16 cellular contexts compared by ENCODE assay signal in genomic region chr2:163767097-163767496, GRCh38. TPM values are rescaled to one million over a fixed set of nuclear protein-coding genes. Genes with fewer than 3 reads are reported as not detected.
DNase-seq lines count a peak whose midpoint lies in the region; ATAC-seq and TF ChIP-seq lines count a peak whose summit lies in the region.
"Had no signal": no experiment of that assay in that cellular context is flagged by ENCODE, and none has a peak within 500 bp of the region (broad histone marks: within the 10 kb centered on the region; RNA-seq: fewer than 3 reads in every experiment).

No MANE protein-coding gene starts in this region.

- no peak overlapping the region for H2BK5ac ChIP-seq in neuronal stem cell (ENCODE audit: low read length)

- TF ChIP-seq POLR2A in right lobe of liver (IDR thresholded peaks at IDR 0.05), result no peak

- no peak overlapping the region for H3K18ac ChIP-seq in neuronal stem cell (ENCODE audit: low read length)

- H3K9ac ChIP-seq in neuronal stem cell (ENCODE audit: low read depth, low read length, poor library complexity), result no peak overlapping the region

- no peaks in the 10 kb centered on the region for H3K27me3 ChIP-seq in right lobe of liver
- no peaks in the 10 kb centered on the region for H3K27me3 ChIP-seq in neuronal stem cell (ENCODE audit: control insufficient read depth in 3 of 3, insufficient read depth in 3 of 3, low read depth in 1 of 3, low read length in 3 of 3)
- no peaks in the 10 kb centered on the region for H3K27me3 ChIP-seq in tibial artery

- H4K8ac ChIP-seq in neuronal stem cell (ENCODE audit: low read depth, low read length), result no peak overlapping the region

- H2AFZ ChIP-seq in neuronal stem cell (ENCODE audit: low read length), result peak overlapping the region; percentile 19
- H2AFZ ChIP-seq: GM23338 had no signal

- H3K4me1 ChIP-seq in right lobe of liver, result no peaks in the 10 kb centered on the region
- no peaks in the 10 kb centered on the region for H3K4me1 ChIP-seq in neuronal stem cell (ENCODE audit: control insufficient read depth in 2 of 2, insufficient read depth in 1 of 2, low read depth in 1 of 2, low read length in 2 of 2)
- no peaks in the 10 kb centered on the region for H3K4me1 ChIP-seq in tibial artery
- H3K4me1 ChIP-seq: HAP-1 had no signal

- no peak overlapping the region for H3K4ac ChIP-seq in neuronal stem cell (ENCODE audit: low read length)

- H3K36me3 ChIP-seq in right lobe of liver (no peaks in the 10 kb centered on the region), neuronal stem cell (replicated peaks in 1 of 2; ENCODE audit: control insufficient read depth in 2 of 2, insufficient read depth in 2 of 2, low read length in 2 of 2) (no peaks in the 10 kb centered on the region), tibial artery (no peaks in the 10 kb centered on the region)
- H3K36me3 ChIP-seq: HAP-1 had no signal

- ATAC-seq in left lobe of liver (peak; percentile 67), right lobe of liver (peak; percentile 48 to 78 (median 62))
- ATAC-seq: GM23338 had no signal

- H4K91ac ChIP-seq in neuronal stem cell (ENCODE audit: low read depth, low read length, poor library complexity), result no peak overlapping the region

- 42% methylated on average over 4 of the region's 4 CpGs for WGBS in right lobe of liver (ENCODE audit: insufficient coverage, low coverage, low lambda C conversion rate, missing lambda C conversion rate)
- no CpG with 5 or more reads among the region's 4 CpGs for WGBS in neuronal stem cell (ENCODE audit: extremely low coverage in 2 of 2, insufficient read length in 2 of 2, insufficient replicate concordance in 1 of 2), 2 donors

- no peak overlapping the region for H2AK5ac ChIP-seq in neuronal stem cell (ENCODE audit: low read depth, low read length)

- no peak overlapping the region for H3K27ac ChIP-seq in right lobe of liver
- H3K27ac ChIP-seq in neuronal stem cell (replicated peaks; ENCODE audit: low read length), result no peak overlapping the region
- no peak overlapping the region for H3K27ac ChIP-seq in tibial artery

- H2BK15ac ChIP-seq in neuronal stem cell (ENCODE audit: low read length), result no peak overlapping the region

- H2BK120ac ChIP-seq in neuronal stem cell (ENCODE audit: low read depth, low read length), result no peak overlapping the region

- no peak overlapping the region for H3K4me3 ChIP-seq in right lobe of liver
- no peak overlapping the region for H3K4me3 ChIP-seq in neuronal stem cell (ENCODE audit: low read length in 2 of 2)
- no peak overlapping the region for H3K4me3 ChIP-seq in tibial artery
- H3K4me3 ChIP-seq: GM23338, HAP-1 had no signal

- no peak overlapping the region for H3K4me2 ChIP-seq in neuronal stem cell (ENCODE audit: insufficient read depth, low read length, poor library complexity, severe bottlenecking)
- H3K4me2 ChIP-seq: GM23338 had no signal

- DNase-seq in left lobe of liver (ENCODE audit: low spot score) (no peak), right lobe of liver (no peak), neuronal stem cell (ENCODE audit: low spot score) (no peak), dedifferentiated amniotic fluid mesenchymal stem cell (ENCODE audit: extremely low spot score) (no peak), tibial artery (no peak)
- no peak for DNase-seq in NK-92 treated with Interleukin-12 subunit alpha and Interleukin-12 subunit beta, amount 100 ng/mL, for 24 hours (lab: John Stamatoyannopoulos, UW)
- DNase-seq: C1 segment of cervical spinal cord; Calu3; CD4-positive, alpha-beta memory T cell; COR-L47; DMS53; DMS79 treated with DMSO at 0.1 percent for 48 hours; GF-D8; HFFc6 had no signal

- TF ChIP-seq CTCF in right lobe of liver (IDR thresholded peaks at IDR 0.05), result no peak
- no peak for TF ChIP-seq CTCF in tibial artery (IDR thresholded peaks at IDR 0.05)

- H3K79me1 ChIP-seq in neuronal stem cell (ENCODE audit: low read depth, low read length), result no peaks in the 10 kb centered on the region

- intact Hi-C loops in right lobe of liver (cut with DNase I) (no loop called here), tibial artery (cut with DNase I; ENCODE audit: low total_unique reads) (no loop called here)

- H3K14ac ChIP-seq in neuronal stem cell (ENCODE audit: low read length), result no peak overlapping the region

- H3K23ac ChIP-seq in neuronal stem cell (ENCODE audit: low read depth, low read length, poor library complexity), result no peak overlapping the region

- no peaks in the 10 kb centered on the region for H3K9me3 ChIP-seq in right lobe of liver
- no peaks in the 10 kb centered on the region for H3K9me3 ChIP-seq in neuronal stem cell (replicated peaks in 1 of 2; ENCODE audit: control insufficient read depth in 2 of 2, insufficient read depth in 1 of 2, low read depth in 1 of 2, low read length in 2 of 2)
- no peaks in the 10 kb centered on the region for H3K9me3 ChIP-seq in tibial artery
- H3K9me3 ChIP-seq: HAP-1 had no signal

- no peak overlapping the region for H2BK12ac ChIP-seq in neuronal stem cell (ENCODE audit: low read length)

RNA-seq across cellular contexts. Expression of gene FIGN, which starts 31.3 kb away (rescaled TPM):
- total RNA-seq in left lobe of liver (6.0 TPM), right lobe of liver (1 to 10 TPM; 2.8 to 9.2 (median 5.1) TPM)
- polyA plus RNA-seq in neuronal stem cell (2013, experiment 1 of 2), result 31.0 TPM
- polyA plus RNA-seq in neuronal stem cell (2013, experiment 2 of 2), result 31.9 TPM
- total RNA-seq: CD4-positive, alpha-beta memory T cell had no signal
- polyA plus RNA-seq: CD4-positive, alpha-beta memory T cell had no signal
